Comparison of ENCODE assay signal across 9 cellular contexts in genomic region chr14:73742520-73743238, GRCh38. TPM values are rescaled to one million over a fixed set of nuclear protein-coding genes. Genes with fewer than 3 reads are reported as not detected.
DNase-seq lines count a peak whose midpoint lies in the region; ATAC-seq and TF ChIP-seq lines count a peak whose summit lies in the region.
"Had no signal": no experiment of that assay in that cellular context is flagged by ENCODE, and none has a peak within 500 bp of the region (broad histone marks: within the 10 kb centered on the region; RNA-seq: fewer than 3 reads in every experiment).

No MANE protein-coding gene starts in this region.

- H3K27me3 Mint-ChIP-seq in CD8-positive, alpha-beta T cell (ENCODE audit: low read depth), result no peaks in the 10 kb centered on the region
- H3K27me3 Mint-ChIP-seq in effector memory CD8-positive, alpha-beta T cell, result no peaks in the 10 kb centered on the region

- H3K36me3 ChIP-seq in CD8-positive, alpha-beta T cell (ENCODE audit: insufficient read depth, low read length), result peaks cover 17% of the 10 kb centered on the region
- peaks cover 30% of the 10 kb centered on the region for H3K36me3 ChIP-seq in NT2/D1 (ENCODE audit: insufficient read depth, insufficient read length, low read length)
- no peaks in the 10 kb centered on the region for H3K36me3 ChIP-seq in parathyroid adenoma (ENCODE audit: control insufficient read depth, insufficient read depth, low read length)

- peaks cover 81% of the 10 kb centered on the region for H3K4me1 Mint-ChIP-seq in CD8-positive, alpha-beta T cell (ENCODE audit: low read depth)
- peaks cover 66 to 72% of the 10 kb centered on the region in 2 donors for H3K4me1 Mint-ChIP-seq in effector memory CD8-positive, alpha-beta T cell (ENCODE audit: low read depth in 2 of 2)

- no peak for TF ChIP-seq CTCF in CD8-positive, alpha-beta T cell (IDR thresholded peaks at IDR 0.05)
- TF ChIP-seq CTCF in parathyroid adenoma (IDR thresholded peaks at IDR 0.05), result no peak

- H3K36me3 Mint-ChIP-seq in CD8-positive, alpha-beta T cell, result peaks cover 24% of the 10 kb centered on the region
- H3K36me3 Mint-ChIP-seq in effector memory CD8-positive, alpha-beta T cell (ENCODE audit: insufficient read depth), result peaks cover 54% of the 10 kb centered on the region

- CTCF ChIA-PET in CD8-positive, alpha-beta T cell (lab: Charles Lee), result interaction anchor here (0.8 to 12.1 kb wide), 10 partner anchors 13 to 145 kb away, joined by 3 to 146 read pairs (median 6); partner anchors contain the start of gene ZNF410

- DNase-seq in CD8-positive, alpha-beta T cell, result no peak
- DNase-seq in NT2/D1 (ENCODE audit: low read depth, low spot score) (no peak), left lobe of liver (ENCODE audit: low spot score) (no peak), NCI-H446 (lab: John Stamatoyannopoulos, UW) (no peak)
- DNase-seq in effector memory CD8-positive, alpha-beta T cell, result no peak
- DNase-seq: WERI-Rb-1 had no signal

- intact Hi-C loops in CD8-positive, alpha-beta T cell (cut with DNase I, micrococcal nuclease), result loop anchor here in 1 of 2 experiments (1.0 to 5.0 kb wide), 2 partner anchors 11 to 210 kb away; partner anchors contain the start of genes COQ6 and FAM161B

- H3K4me3 ChIP-seq in CD8-positive, alpha-beta T cell (ENCODE audit: low read depth, low read length), result peak overlapping the region; percentile 52
- no peak overlapping the region for H3K4me3 ChIP-seq in NT2/D1 (ENCODE audit: insufficient read length, low read depth)
- H3K4me3 ChIP-seq in parathyroid adenoma (ENCODE audit: low read depth, low read length), result no peak overlapping the region

- no peak for ATAC-seq in CD8-positive, alpha-beta T cell
- ATAC-seq in effector memory CD8-positive, alpha-beta T cell (replicated peaks), result no peak
- ATAC-seq in left lobe of liver (no peak), HG02571 (IDR thresholded peaks at IDR 0.05; ENCODE audit: unreplicated experiment) (no peak), HG03354 (IDR thresholded peaks at IDR 0.05; ENCODE audit: poor library complexity, severe bottlenecking, unreplicated experiment) (no peak)

- no peaks in the 10 kb centered on the region for H3K9me3 ChIP-seq in CD8-positive, alpha-beta T cell (ENCODE audit: low read length)
- H3K9me3 ChIP-seq in NT2/D1 (ENCODE audit: insufficient read depth, low read length), result no peaks in the 10 kb centered on the region
- no peaks in the 10 kb centered on the region for H3K9me3 ChIP-seq in parathyroid adenoma (ENCODE audit: control insufficient read depth, low read length)

- POLR2A ChIA-PET in CD8-positive, alpha-beta T cell (lab: Charles Lee), result interaction anchor here (0.6 to 7.9 kb wide), 10 partner anchors 9 to 284 kb away, joined by 3 to 102 read pairs (median 4); a partner anchor contains a TSS

- no peaks in the 10 kb centered on the region for H3K9me3 Mint-ChIP-seq in CD8-positive, alpha-beta T cell
- no peaks in the 10 kb centered on the region for H3K9me3 Mint-ChIP-seq in effector memory CD8-positive, alpha-beta T cell

- peak overlapping the region; percentile 94 for H3K27ac Mint-ChIP-seq in CD8-positive, alpha-beta T cell
- peak overlapping the region; percentile 96 for H3K27ac Mint-ChIP-seq in effector memory CD8-positive, alpha-beta T cell

- peak overlapping the region; percentile 80 for H3K4me3 Mint-ChIP-seq in CD8-positive, alpha-beta T cell
- peak overlapping the region; percentile 90 to 93 for H3K4me3 Mint-ChIP-seq in effector memory CD8-positive, alpha-beta T cell

- H3K4me2 ChIP-seq in parathyroid adenoma (ENCODE audit: low read length), result no peak overlapping the region

- H3K27ac ChIP-seq in CD8-positive, alpha-beta T cell (ENCODE audit: low read depth, low read length), result peak overlapping the region; percentile 43
- peak overlapping the region; percentile 74 for H3K27ac ChIP-seq in parathyroid adenoma
- H3K27ac ChIP-seq: WERI-Rb-1 had no signal

- no peak overlapping the region for H2AFZ ChIP-seq in parathyroid adenoma

- peaks cover 88% of the 10 kb centered on the region for H3K79me2 ChIP-seq in parathyroid adenoma

- H3K4me1 ChIP-seq in CD8-positive, alpha-beta T cell (ENCODE audit: insufficient read depth, low read length), result peaks cover 94% of the 10 kb centered on the region
- H3K4me1 ChIP-seq in NT2/D1 (ENCODE audit: insufficient read depth, insufficient read length) (peaks cover 33% of the 10 kb centered on the region), parathyroid adenoma (peaks cover 76% of the 10 kb centered on the region)

- H3K9ac ChIP-seq in NT2/D1 (ENCODE audit: insufficient read length, low read depth) (peak overlapping the region; percentile 61), parathyroid adenoma (no peak overlapping the region)

- no peaks in the 10 kb centered on the region for H3K27me3 ChIP-seq in CD8-positive, alpha-beta T cell (ENCODE audit: insufficient read depth, low read length)
- no peaks in the 10 kb centered on the region for H3K27me3 ChIP-seq in NT2/D1 (ENCODE audit: insufficient read depth, insufficient read length)
- H3K27me3 ChIP-seq in parathyroid adenoma (ENCODE audit: control insufficient read depth, insufficient read depth, low read length), result no peaks in the 10 kb centered on the region

RNA-seq across cellular contexts. Expression of gene PNMA1, which starts 28.5 kb away (rescaled TPM):
- total RNA-seq in CD8-positive, alpha-beta T cell, result 10 to 100 TPM; 39.4 to 39.8 TPM
- total RNA-seq in left lobe of liver, result 2.3 TPM

Comparison
In these comparisons a context has a peak if more than half of its experiments do, and no peak if none do; other contexts are left out.
1. RNA of gene PNMA1, which starts 28.5 kb away (total RNA-seq): 39.4 to 39.8 TPM in CD8-positive, alpha-beta T cell; 2.3 TPM in left lobe of liver (single experiment); every median in the first group is over 10 times any median in the second.